17 cellular contexts compared by ENCODE assay signal in genomic region chr11:19253817-19254216, GRCh38. TPM values are rescaled to one million over a fixed set of nuclear protein-coding genes. Genes with fewer than 3 reads are reported as not detected.
"Had no signal": no experiment of that assay in that cellular context is flagged by ENCODE, and none has a peak within 500 bp of the region (broad histone marks: within the 10 kb centered on the region; RNA-seq: fewer than 3 reads in every experiment).

No MANE protein-coding gene starts in this region.

- H3K4me3 ChIP-seq: gastroesophageal sphincter, sigmoid colon, suprapubic skin had no signal

- H3K27ac ChIP-seq: gastroesophageal sphincter, sigmoid colon, suprapubic skin had no signal

- ATAC-seq: activated CD8-positive, alpha-beta T cell treated with anti-CD3 and anti-CD28 coated beads, Interleukin-2, amount 10 ng/mL, durations not matched to agents 7 days and 5 days; gastroesophageal sphincter; left ventricle myocardium superior; stimulated activated naive CD8-positive, alpha-beta T cell treated with anti-CD3 and anti-CD28 coated beads, Interleukin-15, Interleukin-2, amounts not matched to agents 100 U/mL and 50 U/mL, for 24 hours had no signal

- H3K9me3 ChIP-seq: gastroesophageal sphincter, sigmoid colon, suprapubic skin had no signal

- H3K4me1 ChIP-seq: gastroesophageal sphincter, sigmoid colon had no signal

- H3K27me3 ChIP-seq: sigmoid colon, suprapubic skin had no signal

- H3K36me3 ChIP-seq: gastroesophageal sphincter, sigmoid colon, suprapubic skin had no signal

- DNase-seq: activated CD4-positive, alpha-beta T cell treated with anti-CD3 and anti-CD28 coated beads for 48 hours; activated CD8-positive, alpha-beta memory T cell treated with anti-CD3 and anti-CD28 coated beads, Interleukin-2, amount 50 U/mL, for 48 hours; activated CD8-positive, alpha-beta T cell treated with anti-CD3 and anti-CD28 coated beads, Interleukin-2, amount 10 ng/mL, durations not matched to agents 7 days and 5 days; activated naive CD4-positive, alpha-beta T cell treated with anti-CD3 and anti-CD28 coated beads for 36 hours; left ventricle myocardium superior; mesenchymal stem cell; nephron progenitor cell; sigmoid colon; stimulated activated naive CD8-positive, alpha-beta T cell treated with anti-CD3 and anti-CD28 coated beads, Interleukin-15, Interleukin-2, amounts not matched to agents 100 U/mL and 50 U/mL, for 24 hours had no signal

RNA-seq across cellular contexts. Expression of gene CSRP3, which starts 52.0 kb away (rescaled TPM):
- total RNA-seq: activated CD8-positive, alpha-beta T cell treated with anti-CD3 and anti-CD28 coated beads, Interleukin-2, amount 10 ng/mL, durations not matched to agents 7 days and 5 days; activated naive CD4-positive, alpha-beta T cell treated with anti-CD3 and anti-CD28 coated beads for 36 hours; endothelial cell of umbilical vein; fibroblast of lung; kidney epithelial cell; osteocyte; pulmonary artery endothelial cell; sigmoid colon; suprapubic skin had no signal
- polyA plus RNA-seq: endothelial cell of umbilical vein, fibroblast of lung, urinary bladder had no signal
